ENCODE assay signal across 16 cellular contexts in genomic region chr4:727576-727975, GRCh38. TPM values are rescaled to one million over a fixed set of nuclear protein-coding genes. Genes with fewer than 3 reads are reported as not detected.
DNase-seq lines count a peak whose midpoint lies in the region; ATAC-seq and TF ChIP-seq lines count a peak whose summit lies in the region.
"Had no signal": no experiment of that assay in that cellular context is flagged by ENCODE, and none has a peak within 500 bp of the region (broad histone marks: within the 10 kb centered on the region; RNA-seq: fewer than 3 reads in every experiment).

No MANE protein-coding gene starts in this region.

- H4K91ac ChIP-seq in IMR-90 (ENCODE audit: insufficient read depth, low read depth, low read length) = no peak overlapping the region

- H3K56ac ChIP-seq in IMR-90 (ENCODE audit: extremely low read depth, insufficient read depth, low read length) = no peak overlapping the region

- no peak overlapping the region for H3K4me2 ChIP-seq in IMR-90 (ENCODE audit: low read depth, low read length)
- no peak overlapping the region for H3K4me2 ChIP-seq in osteoblast (ENCODE audit: insufficient read depth, low read length)

- no peak overlapping the region for H3K4ac ChIP-seq in IMR-90 (ENCODE audit: low read depth, low read length)

- 0 out of 2 replicates have a peak overlapping the region, but pooled peaks have one; percentile 8 for H3K23ac ChIP-seq in IMR-90 (ENCODE audit: low read depth, low read length)

- peaks cover 9% of the 10 kb centered on the region for H3K9me1 ChIP-seq in IMR-90 (ENCODE audit: insufficient read depth, low read length)

- H2BK15ac ChIP-seq in IMR-90 (ENCODE audit: low read depth, low read length) = no peak overlapping the region

- no peak overlapping the region for H2BK20ac ChIP-seq in IMR-90 (ENCODE audit: low read depth, low read length)

- no peak overlapping the region for H4K8ac ChIP-seq in IMR-90 (ENCODE audit: low read depth in 2 of 2, low read length in 2 of 2)

- peaks cover 13 to 53% of the 10 kb centered on the region in 2 experiments for H3K79me1 ChIP-seq in IMR-90 (ENCODE audit: low read depth in 1 of 2, low read length in 2 of 2)

- dilution Hi-C loops in IMR-90 (cut with HindIII; ENCODE audit: low sequenced_read_pairs, unreplicated experiment) = no loop called here

- no peak overlapping the region for H2AK9ac ChIP-seq in IMR-90 (replicated peaks; ENCODE audit: low read depth, low read length, poor library complexity)

- no peak overlapping the region for H3K18ac ChIP-seq in IMR-90 (ENCODE audit: low read depth, low read length)

- no peak for DNase-seq in IMR-90
- DNase-seq in adrenal gland = no peak
- DNase-seq in fibroblast of pulmonary artery (ENCODE audit: low read depth) = peak; percentile 44
- DNase-seq in osteoblast (ENCODE audit: insufficient read length, low spot score, missing footprints) = peak; percentile 82
- no peak for DNase-seq in psoas muscle
- no peak for DNase-seq in activated CD4-positive, CD25-positive, alpha-beta regulatory T cell (lab: John Stamatoyannopoulos, UW)
- no peak for DNase-seq in NCI-H1105 (lab: John Stamatoyannopoulos, UW)
- DNase-seq: H9, NCI-H146, NCI-H345, NCI-H526 treated with DMSO at 0.1 percent for 48 hours had no signal

- no peak overlapping the region for H3K14ac ChIP-seq in IMR-90 (replicated peaks; ENCODE audit: low read depth, low read length)

- H3K36me3 ChIP-seq in IMR-90 (ENCODE audit: control insufficient read depth, insufficient read depth, low read length) (peaks cover 22% of the 10 kb centered on the region; the same call in 1 of the 2 replicates), adrenal gland (replicated peaks in 1 of 2) (peaks cover 0 to 14% of the 10 kb centered on the region in 2 donors), osteoblast (ENCODE audit: insufficient read depth, low read length) (peaks cover 14% of the 10 kb centered on the region), psoas muscle (ENCODE audit: insufficient read depth in 1 of 2, low read depth in 1 of 2) (peaks cover 0 to 3% of the 10 kb centered on the region in 2 donors)

- WGBS in IMR-90 (ENCODE audit: extremely low coverage in 2 of 2, insufficient read length in 1 of 2), 2 experiments = 100% methylated on average over 1 of the region's 6 CpGs; no CpG with 5 or more reads in 1 of the 2 experiments
- WGBS in adrenal gland, 4 donors = 47 to 56% (median 51%) methylated on average over 6 of the region's 6 CpGs
- 60 to 71% (median 69%) methylated on average over 6 of the region's 6 CpGs for WGBS in psoas muscle, 3 donors

- H3K4me3 ChIP-seq in IMR-90 (ENCODE audit: insufficient read depth, low read depth, low read length) (no peak overlapping the region), adrenal gland (no peak overlapping the region), fibroblast of pulmonary artery (replicated peaks; ENCODE audit: low read depth, low read length) (no peak overlapping the region), osteoblast (ENCODE audit: insufficient read depth, low read length) (no peak overlapping the region), psoas muscle (no peak overlapping the region)
- H3K4me3 ChIP-seq: BLaER1, GM12878 had no signal

- no peak overlapping the region for H3K27ac ChIP-seq in IMR-90 (ENCODE audit: insufficient read depth, low read length)
- H3K27ac ChIP-seq in adrenal gland = peak overlapping the region; percentile 81 to 95 (median 91)
- H3K27ac ChIP-seq in osteoblast (ENCODE audit: low read depth, low read length) = peak overlapping the region; percentile 46
- H3K27ac ChIP-seq in psoas muscle = no peak overlapping the region
- H3K27ac ChIP-seq: BLaER1 had no signal

- no peak overlapping the region for H2BK120ac ChIP-seq in IMR-90 (ENCODE audit: low read depth, low read length)

- H3K9ac ChIP-seq in IMR-90 (ENCODE audit: low read depth, low read length) = no peak overlapping the region
- H3K9ac ChIP-seq: BLaER1 had no signal

- H3K4me1 ChIP-seq in IMR-90 (ENCODE audit: control insufficient read depth, insufficient read depth, low read length) (peaks cover 12% of the 10 kb centered on the region), adrenal gland (replicated peaks in 1 of 2) (peaks cover 41 to 52% of the 10 kb centered on the region in 2 donors), osteoblast (ENCODE audit: insufficient read depth, low read length) (peaks cover 25% of the 10 kb centered on the region), psoas muscle (no peaks in the 10 kb centered on the region)

- in situ Hi-C loops in IMR-90 (cut with MboI; ENCODE audit: low sequenced_read_pairs) = no loop called here

- TF ChIP-seq RAD21 in IMR-90 (IDR thresholded peaks at IDR 0.05; ENCODE audit: low read length) = no peak

- CTCF ChIA-PET in IMR-90 (lab: Yijun Ruan, JAX) = no interaction called here

- H3K27me3 ChIP-seq in IMR-90 (ENCODE audit: control insufficient read depth, insufficient read depth, low read length) = no peaks in the 10 kb centered on the region
- H3K27me3 ChIP-seq in adrenal gland = no peaks in the 10 kb centered on the region
- no peaks in the 10 kb centered on the region for H3K27me3 ChIP-seq in osteoblast (ENCODE audit: insufficient read depth, low read length)
- H3K27me3 ChIP-seq in psoas muscle (ENCODE audit: insufficient read depth in 3 of 3, low read length in 2 of 3) = no peaks in the 10 kb centered on the region
- H3K27me3 ChIP-seq: BLaER1 had no signal

- H2BK5ac ChIP-seq in IMR-90 (ENCODE audit: low read depth, low read length, poor library complexity, severe bottlenecking) = no peak overlapping the region

- intact Hi-C loops in IMR-90 (cut with micrococcal nuclease) (no loop called here), adrenal gland (cut with DNase I) (no loop called here), psoas muscle (cut with DNase I) (no loop called here)

- H2AK5ac ChIP-seq in IMR-90 (ENCODE audit: low read depth, low read length) = no peak overlapping the region

- ATAC-seq in IMR-90 (ENCODE audit: low read depth) = no peak
- ATAC-seq in HG03521 (IDR thresholded peaks at IDR 0.05; ENCODE audit: unreplicated experiment) = no peak
- no peak for ATAC-seq in psoas muscle
- ATAC-seq: GM12878 had no signal

- TF ChIP-seq POLR2A in IMR-90 (IDR thresholded peaks at IDR 0.05; ENCODE audit: low read depth, low read length) = no peak
- no peak for TF ChIP-seq POLR2A in adrenal gland (IDR thresholded peaks at IDR 0.05)

- H4K5ac ChIP-seq in IMR-90 (ENCODE audit: low read depth, low read length) = no peak overlapping the region

- POLR2A ChIA-PET in IMR-90 (lab: Charles Lee; ENCODE audit: unreplicated experiment) = no interaction called here

- H3K79me2 ChIP-seq in osteoblast (ENCODE audit: insufficient read depth, low read length) = peaks cover 71% of the 10 kb centered on the region

- no TSS peak for BruUV-seq in IMR-90 (replicated peaks; lab: Mats Ljungman, UMichigan)

- H3K9me3 ChIP-seq in IMR-90 (ENCODE audit: control insufficient read depth, insufficient read depth, low read length) (no peaks in the 10 kb centered on the region), adrenal gland (replicated peaks in 1 of 3) (no peaks in the 10 kb centered on the region), osteoblast (ENCODE audit: low read depth, low read length) (no peaks in the 10 kb centered on the region), psoas muscle (no peaks in the 10 kb centered on the region)

- H4K20me1 ChIP-seq in IMR-90 (ENCODE audit: insufficient read depth, low read length) (peaks cover 72% of the 10 kb centered on the region), osteoblast (ENCODE audit: insufficient read depth, low read length) (peaks cover 55% of the 10 kb centered on the region)

- H2AFZ ChIP-seq in IMR-90 (replicated peaks; ENCODE audit: low read length, poor library complexity) (no peak overlapping the region), osteoblast (ENCODE audit: low read length) (no peak overlapping the region)

- TF ChIP-seq CTCF in IMR-90 (conservative IDR thresholded peaks at IDR 0.05; ENCODE audit: low read depth, low read length) (no peak), adrenal gland (IDR thresholded peaks at IDR 0.05) (no peak), fibroblast of pulmonary artery (IDR thresholded peaks at IDR 0.05; ENCODE audit: low read length, missing control alignments) (no peak), osteoblast (IDR thresholded peaks at IDR 0.05; ENCODE audit: extremely low read depth, low read depth, low read length) (no peak), psoas muscle (IDR thresholded peaks at IDR 0.05) (no peak)

RNA-seq across cellular contexts. Expression of gene PCGF3, which starts 21.9 kb away (rescaled TPM):
- total RNA-seq in IMR-90 (2012; rRNA removed) (40.0 and 45.0 TPM in 2 replicates), adrenal gland (100 to 1,000 TPM in 2 of 8 donors, 10 to 100 TPM in 6; 49.4 to 145 (median 70.7) TPM), osteoblast (32.7 and 43.1 TPM in 2 replicates), psoas muscle (10 to 100 TPM; 13.0 to 18.6 (median 15.3) TPM)
- polyA plus RNA-seq in IMR-90 (2012; rRNA removed) (55.3 and 59.4 TPM in 2 replicates), adrenal gland (100 to 1,000 TPM in 1 of 3 donors, 10 to 100 TPM in 2; 26.4 to 178 (median 99.2) TPM), psoas muscle (10 to 100 TPM; 10.9 to 19.2 (median 11.3) TPM)
- 33.1 and 59.8 TPM in 2 replicates for polyA plus RNA-seq in IMR-90 (2012; cell fraction: cytosol; rRNA removed)
- polyA plus RNA-seq in IMR-90 (2012; cell fraction: nucleus; rRNA removed; ENCODE audit: low replicate concordance) = 190 and 236 TPM in 2 replicates

RNA-seq across cellular contexts. Expression of gene SLC49A3, which starts 38.6 kb away (rescaled TPM):
- under 0.01 TPM in 2 replicates for total RNA-seq in IMR-90 (2012; rRNA removed)
- polyA plus RNA-seq in IMR-90 (2012; rRNA removed) = 0.32 and 0.36 TPM in 2 replicates
- 0.09 and 0.27 TPM in 2 replicates for polyA plus RNA-seq in IMR-90 (2012; cell fraction: cytosol; rRNA removed)
- 0.54 and 1.4 TPM in 2 replicates for polyA plus RNA-seq in IMR-90 (2012; cell fraction: nucleus; rRNA removed; ENCODE audit: low replicate concordance)
- total RNA-seq in adrenal gland = 10 to 100 TPM in 3 of 8 donors, 1 to 10 TPM in 5; 2.4 to 15.0 (median 7.3) TPM
- polyA plus RNA-seq in adrenal gland = 10 to 100 TPM in 2 of 3 donors, 1 to 10 TPM in 1; 1.4 to 24.5 (median 11.1) TPM
- 11.6 and 13.6 TPM in 2 replicates for total RNA-seq in osteoblast
- total RNA-seq in psoas muscle = 1 to 10 TPM; 1.7 to 3.1 (median 3.0) TPM
- 1 to 10 TPM; 1.6 to 3.7 (median 1.9) TPM for polyA plus RNA-seq in psoas muscle
- total RNA-seq: OCI-LY7, SK-MEL-5 had no signal

RNA-seq across cellular contexts. Expression of gene MYL5, which starts 53.2 kb away (rescaled TPM):
- total RNA-seq in IMR-90 (2012; rRNA removed) (5.0 and 9.1 TPM in 2 replicates), adrenal gland (10 to 100 TPM in 7 of 8 donors, 1 to 10 TPM in 1; 5.9 to 31.7 (median 18.7) TPM), osteoblast (17.7 and 22.8 TPM in 2 replicates), psoas muscle (1 to 10 TPM; 3.3 to 7.2 (median 5.9) TPM)
- polyA plus RNA-seq in IMR-90 (2012; rRNA removed) (16.0 and 17.8 TPM in 2 replicates), adrenal gland (10 to 100 TPM; 13.3 to 77.6 (median 64.4) TPM), psoas muscle (10 to 100 TPM in 1 of 3 donors, 1 to 10 TPM in 2; 2.0 to 11.2 (median 5.4) TPM)
- 10.5 and 14.2 TPM in 2 replicates for polyA plus RNA-seq in IMR-90 (2012; cell fraction: cytosol; rRNA removed)
- polyA plus RNA-seq in IMR-90 (2012; cell fraction: nucleus; rRNA removed; ENCODE audit: low replicate concordance) = 68.7 and 78.0 TPM in 2 replicates

RNA-seq across cellular contexts. Expression of gene ATP5ME, which starts 53.5 kb away (rescaled TPM):
- total RNA-seq in IMR-90 (2012; rRNA removed) (39.3 and 62.2 TPM in 2 replicates), adrenal gland (100 to 1,000 TPM in 6 of 8 donors, 10 to 100 TPM in 2; 43.4 to 375 (median 296) TPM), osteoblast (60.8 and 70.4 TPM in 2 replicates), psoas muscle (100 to 1,000 TPM; 358 to 494 (median 466) TPM)
- polyA plus RNA-seq in IMR-90 (2012; rRNA removed) (603 and 663 TPM in 2 replicates), adrenal gland (1,000 to 10,000 TPM in 1 of 3 donors, 100 to 1,000 TPM in 2; 501 to 1,353 (median 885) TPM), psoas muscle (100 to 1,000 TPM; 389 to 712 (median 679) TPM)
- 498 and 689 TPM in 2 replicates for polyA plus RNA-seq in IMR-90 (2012; cell fraction: cytosol; rRNA removed)
- polyA plus RNA-seq in IMR-90 (2012; cell fraction: nucleus; rRNA removed; ENCODE audit: low replicate concordance) = 88.5 and 91.8 TPM in 2 replicates

Comparison
In these comparisons a context has a peak if more than half of its experiments do, and no peak if none do; other contexts are left out.
1. DNase-seq: peak in fibroblast of pulmonary artery (single experiment) and osteoblast (single experiment); none in IMR-90 (single experiment), adrenal gland (0 of 7), psoas muscle (0 of 2), activated CD4-positive, CD25-positive, alpha-beta regulatory T cell (0 of 4) and NCI-H1105 (single experiment).
2. H3K27ac ChIP-seq: peak in adrenal gland (5 of 5) and osteoblast (single experiment); none in IMR-90 (single experiment) and psoas muscle (single experiment).